Comparison of ENCODE assay signal across 35 cellular contexts in the genomic region with DNA sequence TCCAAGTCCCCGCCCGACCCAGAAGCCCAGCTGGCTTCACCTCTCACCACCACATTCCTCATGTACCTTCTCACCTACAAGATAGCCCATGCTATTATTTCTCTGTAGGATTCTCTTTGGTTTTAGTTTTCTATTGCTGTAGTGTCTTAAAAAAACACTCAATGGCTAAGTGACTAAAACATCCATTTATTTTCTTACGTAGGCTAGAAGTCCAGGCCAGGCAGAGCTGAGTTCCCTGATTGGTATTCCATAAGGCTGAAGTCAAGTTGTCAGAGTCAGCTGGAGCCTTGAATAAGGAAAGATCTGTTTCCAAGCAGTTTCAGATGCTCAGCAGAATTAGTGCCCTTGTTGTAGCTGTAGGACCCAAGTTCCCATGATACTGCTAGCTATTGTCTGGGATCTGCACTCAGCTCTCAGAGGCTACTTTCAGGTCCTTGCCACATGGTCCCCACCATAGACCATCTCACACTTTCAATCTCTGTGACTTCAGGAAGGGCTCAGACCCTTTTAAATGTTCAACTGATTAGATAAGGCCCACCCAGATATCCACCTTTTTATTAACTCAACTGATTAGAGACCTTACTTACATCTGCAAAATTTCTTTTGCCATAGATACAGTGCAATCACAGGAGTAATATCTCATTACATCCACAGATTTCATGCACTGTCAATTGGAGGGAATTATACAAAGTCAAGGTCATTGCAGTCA.
"Had no signal": no experiment of that assay in that cellular context is flagged by ENCODE, and none has a peak within 500 bp of the region (broad histone marks: within the 10 kb centered on the region; RNA-seq: fewer than 3 reads in every experiment).

No MANE protein-coding gene starts in this region.

- H3K36me3 ChIP-seq: MG63 had no signal

- H3K4me3 ChIP-seq: MG63 had no signal

- H3K27me3 ChIP-seq: MG63 had no signal

- H3K9me3 ChIP-seq: MG63 had no signal

- DNase-seq: Karpas-422, Kasumi-1, MG63, MM.1S, MV-4-11, NCI-H1048, NCI-H1092, NCI-H1092 treated with DMSO at 0.1 percent for 48 hours, NCI-H1105, NCI-H1105 treated with DMSO at 0.1 percent for 48 hours, NCI-H1417, NCI-H1417 treated with DMSO at 0.1 percent for 48 hours, NCI-H1436, NCI-H1436 treated with DMSO at 0.1 percent for 48 hours, NCI-H146, NCI-H1694, NCI-H1694 treated with DMSO at 0.1 percent for 48 hours, NCI-H187, NCI-H187 treated with DMSO at 0.1 percent for 48 hours, NCI-H1930, NCI-H2029, NCI-H2029 treated with DMSO at 0.1 percent for 48 hours, NCI-H2081, NCI-H2081 treated with DMSO at 0.1 percent for 48 hours, NCI-H2107, NCI-H2171, NCI-H2171 treated with DMSO at 0.1 percent for 48 hours, NCI-H2227 treated with DMSO at 0.1 percent for 48 hours, NCI-H226, NCI-H345, NCI-H446, NCI-H446 treated with DMSO at 0.1 percent for 48 hours, NCI-H510A, NCI-H510A treated with DMSO at 0.1 percent for 48 hours, NCI-H524 had no signal
